25 cellular contexts compared by ENCODE assay signal in genomic region chr2:18842836-18843235, GRCh38.
DNase-seq lines count a peak whose midpoint lies in the region; ATAC-seq and TF ChIP-seq lines count a peak whose summit lies in the region.
"Had no signal": no experiment of that assay in that cellular context is flagged by ENCODE, and none has a peak within 500 bp of the region (broad histone marks: within the 10 kb centered on the region; RNA-seq: fewer than 3 reads in every experiment).

No MANE protein-coding gene starts in this region.

- H2BK5ac ChIP-seq in mesenchymal stem cell (ENCODE audit: low read depth, low read length, poor library complexity, severe bottlenecking) = no peak overlapping the region

- H4K91ac ChIP-seq in mesenchymal stem cell (ENCODE audit: low read length) = peak overlapping the region; percentile 20

- no peak overlapping the region for H3K14ac ChIP-seq in mesenchymal stem cell (ENCODE audit: low read length in 2 of 2)

- H3K27me3 ChIP-seq in esophagus muscularis mucosa (no peaks in the 10 kb centered on the region), mesenchymal stem cell (ENCODE audit: control insufficient read depth in 1 of 2, insufficient read depth in 1 of 2, low read length in 2 of 2) (no peaks in the 10 kb centered on the region), MG63 (no peaks in the 10 kb centered on the region)
- H3K27me3 ChIP-seq: BLaER1 treated with 17β-estradiol and CSF1 and Interleukin-3, amounts not matched to agents 10 nM and 100 nM had no signal

- no peak overlapping the region for H2BK12ac ChIP-seq in mesenchymal stem cell (ENCODE audit: low read length in 2 of 2)

- TF ChIP-seq EP300 in esophagus muscularis mucosa (IDR thresholded peaks at IDR 0.05) = no peak

- H3K36me3 ChIP-seq in esophagus muscularis mucosa (no peaks in the 10 kb centered on the region), mesenchymal stem cell (ENCODE audit: control insufficient read depth in 1 of 2, insufficient read depth in 2 of 2, low read depth in 1 of 2, low read length in 2 of 2) (no peaks in the 10 kb centered on the region), MG63 (no peaks in the 10 kb centered on the region)
- H3K36me3 ChIP-seq: BLaER1 treated with 17β-estradiol and CSF1 and Interleukin-3, amounts not matched to agents 10 nM and 100 nM had no signal

- H3K79me1 ChIP-seq in mesenchymal stem cell (replicated peaks; ENCODE audit: low read length, poor library complexity, severe bottlenecking) = no peaks in the 10 kb centered on the region

- no peak overlapping the region for H2BK120ac ChIP-seq in mesenchymal stem cell (ENCODE audit: low read depth, low read length)

- H3K27ac ChIP-seq in esophagus muscularis mucosa (replicated peaks in 1 of 4) = no peak overlapping the region
- H3K27ac ChIP-seq in mesenchymal stem cell (ENCODE audit: low read length, poor library complexity, severe bottlenecking) = no peak overlapping the region
- H3K27ac ChIP-seq: 22Rv1; A549; BLaER1 treated with 17β-estradiol and CSF1 and Interleukin-3, amounts not matched to agents 10 nM and 100 nM; C4-2B had no signal

- peak overlapping the region; percentile 19 for H2BK15ac ChIP-seq in mesenchymal stem cell (ENCODE audit: low read depth, poor library complexity, severe bottlenecking)

- WGBS in esophagus muscularis mucosa = 84% methylated on average over 5 of the region's 5 CpGs
- 81% methylated on average over 5 of the region's 5 CpGs for WGBS in mesenchymal stem cell

- TF ChIP-seq POLR2A in esophagus muscularis mucosa (IDR thresholded peaks at IDR 0.05; ENCODE audit: low read depth) = no peak

- H3K9me3 ChIP-seq in esophagus muscularis mucosa = no peaks in the 10 kb centered on the region
- H3K9me3 ChIP-seq in mesenchymal stem cell (ENCODE audit: control insufficient read depth, low read length) = no peaks in the 10 kb centered on the region
- no peaks in the 10 kb centered on the region for H3K9me3 ChIP-seq in MG63
- H3K9me3 ChIP-seq: A549; BLaER1 treated with 17β-estradiol and CSF1 and Interleukin-3, amounts not matched to agents 10 nM and 100 nM had no signal

- no peak overlapping the region for H3K18ac ChIP-seq in mesenchymal stem cell (ENCODE audit: low read depth in 1 of 2, low read length in 2 of 2)

- H4K8ac ChIP-seq in mesenchymal stem cell (ENCODE audit: low read length) = no peak overlapping the region

- H2AK5ac ChIP-seq in mesenchymal stem cell (ENCODE audit: low read length, severe bottlenecking) = peak overlapping the region; percentile 35

- no peak overlapping the region for H3K23ac ChIP-seq in mesenchymal stem cell (ENCODE audit: low read length in 2 of 2)

- no peak overlapping the region for H3K4me2 ChIP-seq in mesenchymal stem cell (ENCODE audit: low read length, poor library complexity, severe bottlenecking)
- H3K4me2 ChIP-seq: A549; BLaER1 treated with 17β-estradiol and CSF1 and Interleukin-3, amounts not matched to agents 10 nM and 100 nM had no signal

- no peak overlapping the region for H3K4ac ChIP-seq in mesenchymal stem cell (ENCODE audit: low read depth in 1 of 2, low read length in 2 of 2)

- no peak for TF ChIP-seq CTCF in esophagus muscularis mucosa (IDR thresholded peaks at IDR 0.05)

- H2AFZ ChIP-seq in mesenchymal stem cell (ENCODE audit: low read depth, low read length) = no peak overlapping the region

- ATAC-seq in Right ventricle myocardium superior (ENCODE audit: poor library complexity) (peak; percentile 14), Right ventricle myocardium inferior (no peak), left ventricle myocardium superior (peak; percentile 36)
- ATAC-seq: A549, GM12878 had no signal

- H3K4me3 ChIP-seq in esophagus muscularis mucosa = no peak overlapping the region
- H3K4me3 ChIP-seq in mesenchymal stem cell (ENCODE audit: insufficient read depth in 1 of 2, low read depth in 1 of 2, low read length in 2 of 2) = no peak overlapping the region
- H3K4me3 ChIP-seq in MG63 = no peak overlapping the region
- H3K4me3 ChIP-seq: A549; BLaER1 treated with 17β-estradiol and CSF1 and Interleukin-3, amounts not matched to agents 10 nM and 100 nM; GM12878 had no signal

- intact Hi-C loops in Right ventricle myocardium superior (cut with DNase I) = no loop called here
- intact Hi-C loops in Right ventricle myocardium inferior (cut with DNase I) = no loop called here
- intact Hi-C loops in left ventricle myocardium superior (cut with micrococcal nuclease) = no loop called here
- intact Hi-C loops in cardiac septum (cut with DNase I) = no loop called here
- intact Hi-C loops in esophagus muscularis mucosa (cut with DNase I) = no loop called here

- peaks cover 8 to 29% (median 15%) of the 10 kb centered on the region in 4 donors for H3K4me1 ChIP-seq in esophagus muscularis mucosa
- H3K4me1 ChIP-seq in mesenchymal stem cell (ENCODE audit: control insufficient read depth, insufficient read depth, low read depth, low read length) = no peaks in the 10 kb centered on the region
- H3K4me1 ChIP-seq: A549 had no signal

- H3K9ac ChIP-seq in mesenchymal stem cell (ENCODE audit: low read length) = no peak overlapping the region
- H3K9ac ChIP-seq: BLaER1 treated with 17β-estradiol and CSF1 and Interleukin-3, amounts not matched to agents 10 nM and 100 nM had no signal

- DNase-seq in Right ventricle myocardium superior = no peak
- no peak for DNase-seq in Right ventricle myocardium inferior (ENCODE audit: missing footprints)
- no peak for DNase-seq in left ventricle myocardium superior
- no peak for DNase-seq in cardiac septum (ENCODE audit: low spot score)
- DNase-seq in esophagus muscularis mucosa (ENCODE audit: extremely low spot score) = peak; percentile 60
- no peak for DNase-seq in mesenchymal stem cell
- no peak for DNase-seq in stimulated activated CD4-positive, alpha-beta T cell treated with anti-CD3 and anti-CD28 coated beads, Interleukin-4, amount 100 ng/mL, for 1 hour
- DNase-seq in MG63 = no peak
- DNase-seq: AML-193; CD4-positive, alpha-beta memory T cell; CD4-positive, CD25-positive, alpha-beta regulatory T cell; CD8-positive, alpha-beta memory T cell; COR-L47; DMS 273 treated with DMSO at 0.1 percent for 48 hours; DMS153; DMS53; DMS79; DND-41; EL; GDM1 had no signal
